ENCODE assay signal across 6 cellular contexts in the genomic region with DNA sequence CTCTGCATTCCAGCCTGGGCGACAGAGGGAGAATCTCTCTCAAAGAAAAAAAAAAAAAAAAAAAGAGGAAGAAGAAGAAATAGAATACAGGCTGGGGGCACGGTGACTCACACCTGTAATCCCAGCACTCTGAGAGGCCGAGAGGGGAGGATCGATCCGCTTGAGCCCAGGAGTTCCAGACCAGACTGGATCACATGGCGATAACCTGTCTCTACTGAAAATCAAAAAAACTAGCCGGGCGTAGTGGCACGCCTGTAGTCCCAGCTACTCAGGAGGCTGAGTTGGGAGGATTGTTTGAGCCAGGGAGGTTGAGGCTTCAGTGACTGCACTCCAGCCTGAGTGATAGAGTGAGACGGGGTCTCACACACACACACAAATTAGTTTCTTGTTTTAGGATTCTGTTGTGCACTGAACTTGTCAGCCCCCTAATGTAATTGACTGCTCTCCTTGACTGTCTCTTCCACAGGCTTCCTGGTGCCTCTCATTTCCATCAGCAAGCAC.
DNase-seq lines count a peak whose midpoint lies in the region; TF ChIP-seq lines count a peak whose summit lies in the region.

No MANE protein-coding gene starts in this region.

- H3K9ac ChIP-seq in subcutaneous abdominal adipose tissue (ENCODE audit: low read length in 5 of 5), result peak overlapping the region; percentile 39 to 98 (median 97)

- H3K27me3 ChIP-seq in subcutaneous abdominal adipose tissue (ENCODE audit: control insufficient read depth in 5 of 5, insufficient read depth in 4 of 5, low read length in 5 of 5), result no peaks in the 10 kb centered on the region

- no peaks in the 10 kb centered on the region for H3K9me3 ChIP-seq in subcutaneous abdominal adipose tissue (ENCODE audit: control insufficient read depth in 5 of 5, low read length in 5 of 5)

- H3K4me1 ChIP-seq in subcutaneous abdominal adipose tissue (ENCODE audit: control insufficient read depth in 5 of 5, insufficient read depth in 5 of 5, low read length in 5 of 5), result peaks cover 0 to 45% (median 37%) of the 10 kb centered on the region in 5 donors

- H3K4me3 ChIP-seq in foreskin fibroblast (ENCODE audit: low read depth in 1 of 2, low read length in 2 of 2) (peak overlapping the region; percentile 66 to 97), subcutaneous abdominal adipose tissue (ENCODE audit: low read depth in 1 of 5, low read length in 5 of 5) (peak overlapping the region; percentile 81 to 96 (median 94))

- peaks cover 8 to 28% (median 28%) of the 10 kb centered on the region in 5 donors for H3K36me3 ChIP-seq in subcutaneous abdominal adipose tissue (ENCODE audit: control insufficient read depth in 5 of 5, insufficient read depth in 5 of 5, low read length in 5 of 5)

- H3K27ac ChIP-seq in subcutaneous abdominal adipose tissue (ENCODE audit: low read depth, low read length), result peak overlapping the region; percentile 98

- peak; percentile 49 for DNase-seq in ELR (ENCODE audit: low read depth)
- peak; percentile 86 for DNase-seq in OCI-M1 (lab: John Stamatoyannopoulos, UW)
- DNase-seq in foreskin fibroblast, result no peak
- no peak for DNase-seq in AG08396 (ENCODE audit: low spot score)
- DNase-seq in activated CD4-positive, CD25-positive, alpha-beta regulatory T cell (lab: John Stamatoyannopoulos, UW), result no peak

- TF ChIP-seq CTCF in foreskin fibroblast (IDR thresholded peaks at IDR 0.05; ENCODE audit: low read depth, low read length), result no peak

Comparison
In these comparisons a context has a peak if more than half of its experiments do, and no peak if none do; other contexts are left out.
1. DNase-seq: peak in ELR (single experiment) and OCI-M1 (single experiment); none in foreskin fibroblast (0 of 2), AG08396 (single experiment) and activated CD4-positive, CD25-positive, alpha-beta regulatory T cell (0 of 4).